ENCODE assay signal across 2 cellular contexts in genomic region chr12:12841428-12841827, GRCh38. TPM values are rescaled to one million over a fixed set of nuclear protein-coding genes. Genes with fewer than 3 reads are reported as not detected.
"Had no signal": no experiment of that assay in that cellular context is flagged by ENCODE, and none has a peak within 500 bp of the region (broad histone marks: within the 10 kb centered on the region; RNA-seq: fewer than 3 reads in every experiment).

No MANE protein-coding gene starts in this region.

RNA-seq across cellular contexts. Expression of gene GPRC5A, which starts 49.9 kb away (rescaled TPM):
- total RNA-seq: natural killer cell treated with Interleukin-12 subunit alpha and Interleukin-12 subunit beta and Interleukin-15 and Interleukin-18, amount 100 ng/mL, for 72 hours had no signal
- polyA plus RNA-seq: immature natural killer cell had no signal
